ENCODE assay signal across 26 cellular contexts in the genomic region with DNA sequence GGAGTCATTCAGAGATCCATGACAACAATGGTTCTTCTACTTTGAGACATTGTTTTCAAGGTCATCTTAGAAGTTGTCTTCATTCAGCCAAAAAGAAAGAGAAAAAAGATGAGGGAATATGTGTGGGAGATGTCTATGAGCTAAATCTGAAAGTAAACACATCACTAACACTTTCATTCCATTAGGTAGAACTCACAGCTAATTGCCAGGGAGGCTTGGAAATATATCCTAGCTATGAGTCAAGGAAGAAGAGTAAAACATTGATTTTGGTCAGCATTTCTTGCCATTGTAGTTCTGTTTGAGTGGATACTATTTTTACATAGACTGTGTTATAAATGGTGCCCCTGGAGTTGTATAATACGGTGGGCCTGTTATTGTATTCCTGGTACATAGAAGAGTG.
"Had no signal": no experiment of that assay in that cellular context is flagged by ENCODE, and none has a peak within 500 bp of the region (broad histone marks: within the 10 kb centered on the region; RNA-seq: fewer than 3 reads in every experiment).

No MANE protein-coding gene starts in this region.

- H3K27me3 ChIP-seq: body of pancreas, colonic mucosa, foreskin keratinocyte, gastrocnemius medialis, heart left ventricle had no signal

- H3K4me3 ChIP-seq: body of pancreas, colonic mucosa, gastrocnemius medialis, heart left ventricle had no signal

- H3K36me3 ChIP-seq: colonic mucosa, gastrocnemius medialis, heart left ventricle had no signal

- ATAC-seq: activated CD8-positive, alpha-beta T cell treated with anti-CD3 and anti-CD28 coated beads for 36 hours; activated T-cell treated with anti-CD3 and anti-CD28 coated beads, Interleukin-2, amount 50 U/mL, for 4 hours; activated T-helper 17 cell treated with anti-CD3 and anti-CD28 coated beads, Interleukin-2, amount 50 U/mL, for 72 hours; body of pancreas; foreskin keratinocyte; gastrocnemius medialis; heart left ventricle had no signal

- H3K27ac ChIP-seq: body of pancreas, colonic mucosa, epithelial cell of prostate, foreskin keratinocyte, gastrocnemius medialis, heart left ventricle had no signal

- H3K9me3 ChIP-seq: body of pancreas, colonic mucosa, gastrocnemius medialis had no signal

- H3K4me1 ChIP-seq: body of pancreas, colonic mucosa, foreskin keratinocyte, gastrocnemius medialis, heart left ventricle had no signal

- DNase-seq: activated CD4-positive, alpha-beta T cell treated with anti-CD3 and anti-CD28 coated beads for 4 hours; activated CD4-positive, alpha-beta T cell treated with anti-CD3 and anti-CD28 coated beads, Interleukin-2, amount 50 U/mL, for 1 hour; activated CD4-positive, alpha-beta T cell treated with anti-CD3 and anti-CD28 coated beads, Interleukin-2, amount 50 U/mL, for 48 hours; activated CD4-positive, CD25-positive, alpha-beta regulatory T cell; activated CD4-positive, CD25-positive, alpha-beta regulatory T cell treated with anti-CD3 and anti-CD28 coated beads, Interleukin-2, amount 50 U/mL, for 72 hours; activated CD8-positive, alpha-beta memory T cell treated with anti-CD3 and anti-CD28 coated beads for 24 hours; activated CD8-positive, alpha-beta T cell treated with anti-CD3 and anti-CD28 coated beads for 36 hours; activated effector memory CD4-positive, alpha-beta T cell treated with Interleukin-2 at 50 U/mL for 16 hours; activated gamma-delta T cell treated with Interleukin-2 at 50 U/mL for 16 hours; activated naive CD4-positive, alpha-beta T cell treated with anti-CD3 and anti-CD28 coated beads, Interleukin-2, amount 50 U/mL, for 16 hours; activated naive CD4-positive, alpha-beta T cell treated with Interleukin-2 at 50 U/mL for 16 hours; activated T-cell treated with anti-CD3 and anti-CD28 coated beads, Interleukin-2, amount 50 U/mL, for 4 hours; amygdala; aorta; body of pancreas; caudate nucleus; cerebellar nuclear complex; colonic mucosa; effector CD8-positive, alpha-beta T cell; foreskin keratinocyte; gastrocnemius medialis; glutamatergic neuron; heart left ventricle; T-helper 2 cell had no signal
